Comparison of ENCODE assay signal across 1 cellular context in genomic region chr9:124480621-124480981, GRCh38.
TF ChIP-seq lines count a peak whose summit lies in the region.

No MANE protein-coding gene starts in this region.

TF ChIP-seq in SK-N-SH, 30 proteins besides CTCF, POLR2A, EP300 and RAD21 (continued from another document):
- TF ChIP-seq TAF1 (IDR thresholded peaks at IDR 0.05; ENCODE audit: borderline replicate concordance, low read depth, low read length) = no peak
